Comparison of ENCODE assay signal across 8 cellular contexts in the genomic region with DNA sequence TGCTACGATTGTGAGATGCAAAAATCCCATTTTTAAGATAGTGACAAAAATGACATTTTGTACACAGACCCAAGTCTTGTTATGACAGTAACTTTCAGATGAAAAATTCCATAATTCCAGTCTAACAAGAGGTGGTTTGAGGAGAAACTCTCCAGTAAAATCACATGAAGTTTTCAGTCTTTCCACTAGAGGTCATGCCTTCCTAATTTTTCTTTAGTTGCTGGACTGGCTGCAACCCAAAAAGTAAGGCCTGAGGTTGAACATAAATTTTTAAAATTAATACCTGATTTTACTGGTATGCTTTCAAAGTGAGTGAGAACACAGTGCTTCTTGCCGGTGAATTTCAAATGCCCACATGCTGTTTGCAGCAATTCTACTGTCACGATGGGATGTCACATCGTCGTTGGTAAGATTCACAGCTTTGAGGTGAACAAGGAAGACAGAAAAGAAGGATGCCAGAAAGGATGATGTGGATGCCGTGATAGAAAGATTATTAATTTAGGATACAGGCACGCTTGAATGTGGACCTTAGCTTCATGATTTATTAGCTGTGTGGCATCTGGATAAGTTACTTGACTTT.
A peak's percentile ranks its signal among the peaks of the same experiment; 100 is the strongest.
DNase-seq lines count a peak whose midpoint lies in the region; ATAC-seq and TF ChIP-seq lines count a peak whose summit lies in the region.

No MANE protein-coding gene starts in this region.

- TF ChIP-seq POLR2A in NB4 (IDR thresholded peaks at IDR 0.05; ENCODE audit: extremely low read depth, insufficient read length) (no peak), gastrocnemius medialis (IDR thresholded peaks at IDR 0.05) (no peak)

- peak; percentile 35 for DNase-seq in SIG-M5 treated with dmso at 0.1 percent for 504 hours (lab: John Stamatoyannopoulos, UW; ENCODE audit: unreplicated experiment)
- no peak for DNase-seq in SIG-M5 (lab: John Stamatoyannopoulos, UW)
- DNase-seq in NB4 (ENCODE audit: low read depth) = peak; percentile 34
- DNase-seq in fibroblast of pulmonary artery (ENCODE audit: low read depth) = peak; percentile 79
- DNase-seq in gastrocnemius medialis = no peak
- no peak for DNase-seq in NCI-H187 (lab: John Stamatoyannopoulos, UW)

- no peaks in the 10 kb centered on the region for H3K9me3 ChIP-seq in gastrocnemius medialis

- H3K4me3 ChIP-seq in NB4 (ENCODE audit: low read depth, low read length) (no peak overlapping the region), fibroblast of pulmonary artery (replicated peaks; ENCODE audit: low read depth, low read length) (no peak overlapping the region), gastrocnemius medialis (no peak overlapping the region)

- H3K27ac ChIP-seq in gastrocnemius medialis = no peak overlapping the region

- intact Hi-C loops in gastrocnemius medialis (cut with DNase I; ENCODE audit: low total_unique reads) = loop anchor here (2.0 to 5.0 kb wide), 2 partner anchors 100 to 756 kb away; a partner anchor contains a TSS

- in situ Hi-C loops in gastrocnemius medialis (cut with MboI; ENCODE audit: low sequenced_read_pairs in 4 of 4) = loop anchor here in 3 of 4 donors (5.0 to 10.0 kb wide), 3 partner anchors 226 to 758 kb away; no protein-coding TSS in a partner anchor

- peak; percentile 13; the same call in 1 of the 3 replicates for ATAC-seq in SK-N-SH treated with all-trans-retinoic acid at 6 μM for 48 hours
- peak in 1 of 2 donors; percentile 45 for ATAC-seq in gastrocnemius medialis
- ATAC-seq in HG02973 (IDR thresholded peaks at IDR 0.05; ENCODE audit: unreplicated experiment) = no peak

- H3K27me3 ChIP-seq in gastrocnemius medialis = no peaks in the 10 kb centered on the region

- H3K4me1 ChIP-seq in gastrocnemius medialis = peaks cover 4 to 16% of the 10 kb centered on the region in 2 donors

- no peaks in the 10 kb centered on the region for H3K36me3 ChIP-seq in gastrocnemius medialis

- TF ChIP-seq CTCF in NB4 (IDR thresholded peaks at IDR 0.05; ENCODE audit: low read depth, low read length) (no peak), fibroblast of pulmonary artery (IDR thresholded peaks at IDR 0.05; ENCODE audit: low read length, missing control alignments) (peak; percentile 56), gastrocnemius medialis (IDR thresholded peaks at IDR 0.05 in 4 of 5, conservative IDR thresholded peaks at IDR 0.05 in 1 of 5) (peak; percentile 58 to 76 (median 73))

TF ChIP-seq in SK-N-SH treated with all-trans-retinoic acid at 6 μM for 48 hours, 23 proteins besides CTCF, POLR2A, EP300 and RAD21:
- TF ChIP-seq ISL1 (CRISPR knock-in tag; IDR thresholded peaks at IDR 0.05) (no peak), ZNF8 (CRISPR knock-in tag; IDR thresholded peaks at IDR 0.05) (no peak), BACH2 (CRISPR knock-in tag; IDR thresholded peaks at IDR 0.05; ENCODE audit: borderline replicate concordance) (no peak), OSR1 (CRISPR knock-in tag; IDR thresholded peaks at IDR 0.05) (no peak), TOX (CRISPR knock-in tag; IDR thresholded peaks at IDR 0.05; ENCODE audit: borderline replicate concordance) (no peak), PPARA (CRISPR knock-in tag; IDR thresholded peaks at IDR 0.05; ENCODE audit: borderline replicate concordance) (no peak), RARB (CRISPR knock-in tag; IDR thresholded peaks at IDR 0.05) (no peak), ESRRG (CRISPR knock-in tag; IDR thresholded peaks at IDR 0.05) (no peak), ZFP3 (CRISPR knock-in tag; IDR thresholded peaks at IDR 0.05) (no peak), ZFP30 (CRISPR knock-in tag; IDR thresholded peaks at IDR 0.05) (no peak), TCF4 (CRISPR knock-in tag; IDR thresholded peaks at IDR 0.05; ENCODE audit: borderline replicate concordance) (no peak), ARNTL (CRISPR knock-in tag; IDR thresholded peaks at IDR 0.05; ENCODE audit: borderline replicate concordance, low read depth) (no peak), GLIS3 (CRISPR knock-in tag; IDR thresholded peaks at IDR 0.05) (no peak), ZC3H10 (CRISPR knock-in tag; IDR thresholded peaks at IDR 0.05) (no peak)
- TF ChIP-seq, protein P1, sequence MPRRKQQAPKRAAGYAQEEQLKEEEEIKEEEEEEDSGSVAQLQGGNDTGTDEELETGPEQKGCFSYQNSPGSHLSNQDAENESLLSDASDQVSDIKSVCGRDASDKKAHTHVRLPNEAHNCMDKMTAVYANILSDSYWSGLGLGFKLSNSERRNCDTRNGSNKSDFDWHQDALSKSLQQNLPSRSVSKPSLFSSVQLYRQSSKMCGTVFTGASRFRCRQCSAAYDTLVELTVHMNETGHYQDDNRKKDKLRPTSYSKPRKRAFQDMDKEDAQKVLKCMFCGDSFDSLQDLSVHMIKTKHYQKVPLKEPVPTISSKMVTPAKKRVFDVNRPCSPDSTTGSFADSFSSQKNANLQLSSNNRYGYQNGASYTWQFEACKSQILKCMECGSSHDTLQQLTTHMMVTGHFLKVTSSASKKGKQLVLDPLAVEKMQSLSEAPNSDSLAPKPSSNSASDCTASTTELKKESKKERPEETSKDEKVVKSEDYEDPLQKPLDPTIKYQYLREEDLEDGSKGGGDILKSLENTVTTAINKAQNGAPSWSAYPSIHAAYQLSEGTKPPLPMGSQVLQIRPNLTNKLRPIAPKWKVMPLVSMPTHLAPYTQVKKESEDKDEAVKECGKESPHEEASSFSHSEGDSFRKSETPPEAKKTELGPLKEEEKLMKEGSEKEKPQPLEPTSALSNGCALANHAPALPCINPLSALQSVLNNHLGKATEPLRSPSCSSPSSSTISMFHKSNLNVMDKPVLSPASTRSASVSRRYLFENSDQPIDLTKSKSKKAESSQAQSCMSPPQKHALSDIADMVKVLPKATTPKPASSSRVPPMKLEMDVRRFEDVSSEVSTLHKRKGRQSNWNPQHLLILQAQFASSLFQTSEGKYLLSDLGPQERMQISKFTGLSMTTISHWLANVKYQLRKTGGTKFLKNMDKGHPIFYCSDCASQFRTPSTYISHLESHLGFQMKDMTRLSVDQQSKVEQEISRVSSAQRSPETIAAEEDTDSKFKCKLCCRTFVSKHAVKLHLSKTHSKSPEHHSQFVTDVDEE (CRISPR knock-in tag; IDR thresholded peaks at IDR 0.05) = no peak
- TF ChIP-seq, protein P2, sequence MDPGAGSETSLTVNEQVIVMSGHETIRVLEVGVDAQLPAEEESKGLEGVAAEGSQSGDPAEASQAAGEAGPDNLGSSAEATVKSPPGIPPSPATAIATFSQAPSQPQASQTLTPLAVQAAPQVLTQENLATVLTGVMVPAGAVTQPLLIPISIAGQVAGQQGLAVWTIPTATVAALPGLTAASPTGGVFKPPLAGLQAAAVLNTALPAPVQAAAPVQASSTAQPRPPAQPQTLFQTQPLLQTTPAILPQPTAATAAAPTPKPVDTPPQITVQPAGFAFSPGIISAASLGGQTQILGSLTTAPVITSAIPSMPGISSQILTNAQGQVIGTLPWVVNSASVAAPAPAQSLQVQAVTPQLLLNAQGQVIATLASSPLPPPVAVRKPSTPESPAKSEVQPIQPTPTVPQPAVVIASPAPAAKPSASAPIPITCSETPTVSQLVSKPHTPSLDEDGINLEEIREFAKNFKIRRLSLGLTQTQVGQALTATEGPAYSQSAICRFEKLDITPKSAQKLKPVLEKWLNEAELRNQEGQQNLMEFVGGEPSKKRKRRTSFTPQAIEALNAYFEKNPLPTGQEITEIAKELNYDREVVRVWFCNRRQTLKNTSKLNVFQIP (CRISPR knock-in tag; IDR thresholded peaks at IDR 0.05; ENCODE audit: borderline replicate concordance, low read depth) = no peak
- TF ChIP-seq, protein P3, sequence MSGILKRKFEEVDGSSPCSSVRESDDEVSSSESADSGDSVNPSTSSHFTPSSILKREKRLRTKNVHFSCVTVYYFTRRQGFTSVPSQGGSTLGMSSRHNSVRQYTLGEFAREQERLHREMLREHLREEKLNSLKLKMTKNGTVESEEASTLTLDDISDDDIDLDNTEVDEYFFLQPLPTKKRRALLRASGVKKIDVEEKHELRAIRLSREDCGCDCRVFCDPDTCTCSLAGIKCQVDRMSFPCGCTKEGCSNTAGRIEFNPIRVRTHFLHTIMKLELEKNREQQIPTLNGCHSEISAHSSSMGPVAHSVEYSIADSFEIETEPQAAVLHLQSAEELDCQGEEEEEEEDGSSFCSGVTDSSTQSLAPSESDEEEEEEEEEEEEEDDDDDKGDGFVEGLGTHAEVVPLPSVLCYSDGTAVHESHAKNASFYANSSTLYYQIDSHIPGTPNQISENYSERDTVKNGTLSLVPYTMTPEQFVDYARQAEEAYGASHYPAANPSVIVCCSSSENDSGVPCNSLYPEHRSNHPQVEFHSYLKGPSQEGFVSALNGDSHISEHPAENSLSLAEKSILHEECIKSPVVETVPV (CRISPR knock-in tag; IDR thresholded peaks at IDR 0.05) = no peak

Comparison
In these comparisons a context has a peak if more than half of its experiments do, and no peak if none do; other contexts are left out.
1. DNase-seq: peak in SIG-M5 treated with dmso at 0.1 percent for 504 hours (single experiment), NB4 (single experiment) and fibroblast of pulmonary artery (single experiment); none in SIG-M5 (single experiment), gastrocnemius medialis (0 of 2) and NCI-H187 (0 of 2).